In the genomic region with DNA sequence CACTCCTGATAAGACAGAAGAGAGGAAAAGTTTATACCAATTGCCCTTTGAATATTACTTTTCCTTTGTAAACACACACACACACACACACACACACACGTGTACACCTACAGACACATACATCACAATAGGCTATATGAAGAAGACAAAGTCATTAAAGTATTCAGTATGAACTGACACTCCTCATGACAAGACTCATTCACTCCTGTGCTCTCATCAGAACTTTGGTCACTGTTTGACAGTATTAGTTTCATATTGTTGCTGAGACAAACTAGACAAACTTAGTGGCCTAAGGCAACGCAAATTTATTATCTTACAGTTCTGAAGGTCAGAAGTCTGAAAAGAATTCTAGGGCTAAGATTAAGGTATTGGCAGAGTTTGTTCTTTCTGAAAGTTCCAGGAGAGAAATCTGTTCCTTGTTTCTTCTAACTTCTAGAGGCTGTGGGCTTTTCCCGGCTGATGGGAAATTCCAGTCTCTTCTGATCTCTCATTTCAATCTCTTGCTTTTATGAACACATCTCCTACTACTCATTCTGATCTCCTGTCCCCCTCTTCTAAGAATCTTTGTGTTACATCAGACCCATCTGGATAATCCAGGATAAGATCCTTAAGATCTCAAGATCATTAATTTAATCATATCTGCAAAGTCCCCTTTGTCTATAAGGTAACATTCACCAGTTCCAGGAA, we compare ENCODE assay signal across 13 cellular contexts.
A peak's percentile ranks its signal among the peaks of the same experiment; 100 is the strongest.
DNase-seq lines count a peak whose midpoint lies in the region; ATAC-seq and TF ChIP-seq lines count a peak whose summit lies in the region.
"Had no signal": no experiment of that assay in that cellular context is flagged by ENCODE, and none has a peak within 500 bp of the region (broad histone marks: within the 10 kb centered on the region; RNA-seq: fewer than 3 reads in every experiment).

No MANE protein-coding gene starts in this region.

- no peaks in the 10 kb centered on the region for H3K9me3 ChIP-seq in OCI-LY3 (ENCODE audit: insufficient read depth, low read length)
- no peaks in the 10 kb centered on the region for H3K9me3 ChIP-seq in PC-9 (ENCODE audit: insufficient read depth, low read depth)
- H3K9me3 ChIP-seq: tibial nerve had no signal

- H3K9me2 ChIP-seq in PC-9 (ENCODE audit: insufficient read depth): no peaks in the 10 kb centered on the region

- peaks cover 3% of the 10 kb centered on the region for H3K36me3 Mint-ChIP-seq in activated naive CD8-positive, alpha-beta T cell treated with anti-CD3 and anti-CD28 coated beads, Interleukin-2, amount 50 U/mL, for 24 hours (ENCODE audit: low read depth)
- H3K36me3 Mint-ChIP-seq in activated naive CD8-positive, alpha-beta T cell treated with anti-CD3 and anti-CD28 coated beads for 36 hours: no peaks in the 10 kb centered on the region

- CTCF ChIA-PET in PC-9 (lab: Charles Lee): no interaction called here

- H3K4me1 ChIP-seq in OCI-LY3 (ENCODE audit: low read length): peaks cover 10% of the 10 kb centered on the region
- H3K4me1 ChIP-seq in PC-9 (replicated peaks; ENCODE audit: insufficient read depth): no peaks in the 10 kb centered on the region
- H3K4me1 ChIP-seq: tibial nerve had no signal

- H3K4me1 Mint-ChIP-seq in activated naive CD8-positive, alpha-beta T cell treated with anti-CD3 and anti-CD28 coated beads, Interleukin-2, amount 50 U/mL, for 24 hours: peaks cover 7% of the 10 kb centered on the region
- peaks cover 12% of the 10 kb centered on the region for H3K4me1 Mint-ChIP-seq in activated naive CD8-positive, alpha-beta T cell treated with anti-CD3 and anti-CD28 coated beads for 36 hours

- no peak for DNase-seq in activated naive CD8-positive, alpha-beta T cell treated with anti-CD3 and anti-CD28 coated beads, Interleukin-2, amount 50 U/mL, for 24 hours
- no peak for DNase-seq in activated naive CD8-positive, alpha-beta T cell treated with anti-CD3 and anti-CD28 coated beads for 36 hours
- DNase-seq in PC-9 (no peak), hippocampal formation (lab: John Stamatoyannopoulos, UW) (no peak), NCI-H1092 (lab: John Stamatoyannopoulos, UW) (no peak)
- DNase-seq: ACHN; naive thymus-derived CD8-positive, alpha-beta T cell; NCI-H2171 treated with DMSO at 0.1 percent for 48 hours had no signal

- TF ChIP-seq CTCF in OCI-LY3 (IDR thresholded peaks at IDR 0.05; ENCODE audit: low read depth, low read length) (no peak), PC-9 (conservative IDR thresholded peaks at IDR 0.05) (no peak)

- no peaks in the 10 kb centered on the region for H3K79me2 ChIP-seq in OCI-LY3 (ENCODE audit: low read length)
- H3K79me2 ChIP-seq in PC-9 (ENCODE audit: low read depth): no peaks in the 10 kb centered on the region

- intact Hi-C loops in PC-9 (cut with micrococcal nuclease; ENCODE audit: unreplicated experiment): no loop called here

- no peak overlapping the region for H3K4me3 ChIP-seq in OCI-LY3 (ENCODE audit: low read length)
- H3K4me3 ChIP-seq in PC-9: no peak overlapping the region
- H3K4me3 ChIP-seq: tibial nerve had no signal

- H3K27me3 ChIP-seq in OCI-LY3 (ENCODE audit: low read depth, low read length) (no peaks in the 10 kb centered on the region), PC-9 (ENCODE audit: insufficient read depth, low read depth) (no peaks in the 10 kb centered on the region)
- H3K27me3 ChIP-seq: tibial nerve had no signal

- H3K4me2 ChIP-seq in OCI-LY3 (ENCODE audit: low read length) (peak overlapping the region; percentile 20; the same call in 1 of the 2 replicates), PC-9 (no peak overlapping the region)

- ATAC-seq in activated naive CD8-positive, alpha-beta T cell treated with anti-CD3 and anti-CD28 coated beads, Interleukin-2, amount 50 U/mL, for 24 hours: peak; percentile 40
- ATAC-seq in HG02759 (IDR thresholded peaks at IDR 0.05; ENCODE audit: unreplicated experiment) (peak; percentile 74), GM19395 (IDR thresholded peaks at IDR 0.05; ENCODE audit: unreplicated experiment) (no peak)
- ATAC-seq: naive thymus-derived CD8-positive, alpha-beta T cell had no signal

- H3K27ac ChIP-seq in OCI-LY3 (ENCODE audit: low read length) (no peak overlapping the region), PC-9 (no peak overlapping the region)
- H3K27ac ChIP-seq: tibial nerve had no signal

- H3K9me3 Mint-ChIP-seq in activated naive CD8-positive, alpha-beta T cell treated with anti-CD3 and anti-CD28 coated beads, Interleukin-2, amount 50 U/mL, for 24 hours: peaks cover 4% of the 10 kb centered on the region
- H3K9me3 Mint-ChIP-seq in activated naive CD8-positive, alpha-beta T cell treated with anti-CD3 and anti-CD28 coated beads for 36 hours: no peaks in the 10 kb centered on the region
- H3K9me3 Mint-ChIP-seq: dendritic cell treated with granulocyte-macrophage colony-stimulating factor and Interleukin-4, amounts not matched to agents 40 ng/mL and 50 ng/mL, for 4 days had no signal

- H3K4me3 Mint-ChIP-seq in activated naive CD8-positive, alpha-beta T cell treated with anti-CD3 and anti-CD28 coated beads, Interleukin-2, amount 50 U/mL, for 24 hours: no peak overlapping the region
- no peak overlapping the region for H3K4me3 Mint-ChIP-seq in activated naive CD8-positive, alpha-beta T cell treated with anti-CD3 and anti-CD28 coated beads for 36 hours
- H3K4me3 Mint-ChIP-seq: dendritic cell treated with granulocyte-macrophage colony-stimulating factor and Interleukin-4, amounts not matched to agents 40 ng/mL and 50 ng/mL, for 4 days; naive thymus-derived CD8-positive, alpha-beta T cell had no signal

- H3F3A ChIP-seq in PC-9 (ENCODE audit: insufficient read depth, low read depth): no peaks in the 10 kb centered on the region

- H2AFZ ChIP-seq in OCI-LY3 (ENCODE audit: low read depth, low read length) (no peak overlapping the region), PC-9 (no peak overlapping the region)

- H3K27me3 Mint-ChIP-seq in activated naive CD8-positive, alpha-beta T cell treated with anti-CD3 and anti-CD28 coated beads, Interleukin-2, amount 50 U/mL, for 24 hours: no peaks in the 10 kb centered on the region
- H3K27me3 Mint-ChIP-seq in activated naive CD8-positive, alpha-beta T cell treated with anti-CD3 and anti-CD28 coated beads for 36 hours: no peaks in the 10 kb centered on the region
- H3K27me3 Mint-ChIP-seq: dendritic cell treated with granulocyte-macrophage colony-stimulating factor and Interleukin-4, amounts not matched to agents 40 ng/mL and 50 ng/mL, for 4 days; naive thymus-derived CD8-positive, alpha-beta T cell had no signal

- H3K9ac ChIP-seq in OCI-LY3 (ENCODE audit: low read length): no peak overlapping the region

- no TSS peak for BruUV-seq in PC-9 (replicated peaks; lab: Mats Ljungman, UMichigan)

- H3K36me3 ChIP-seq in OCI-LY3 (replicated peaks; ENCODE audit: low read depth, low read length): no peaks in the 10 kb centered on the region
- no peaks in the 10 kb centered on the region for H3K36me3 ChIP-seq in PC-9 (ENCODE audit: low read depth)
- H3K36me3 ChIP-seq: tibial nerve had no signal

- POLR2A ChIA-PET in PC-9 (lab: Charles Lee; ENCODE audit: unreplicated experiment): no interaction called here

- no peaks in the 10 kb centered on the region for H4K20me1 ChIP-seq in OCI-LY3 (ENCODE audit: insufficient read depth, low read length)
- no peaks in the 10 kb centered on the region for H4K20me1 ChIP-seq in PC-9 (ENCODE audit: insufficient read depth)

- H3K27ac Mint-ChIP-seq in activated naive CD8-positive, alpha-beta T cell treated with anti-CD3 and anti-CD28 coated beads, Interleukin-2, amount 50 U/mL, for 24 hours: no peak overlapping the region
- H3K27ac Mint-ChIP-seq in activated naive CD8-positive, alpha-beta T cell treated with anti-CD3 and anti-CD28 coated beads for 36 hours: no peak overlapping the region
- H3K27ac Mint-ChIP-seq: dendritic cell treated with granulocyte-macrophage colony-stimulating factor and Interleukin-4, amounts not matched to agents 40 ng/mL and 50 ng/mL, for 4 days; naive thymus-derived CD8-positive, alpha-beta T cell had no signal
